Comparison of ENCODE assay signal across 10 cellular contexts in the genomic region with DNA sequence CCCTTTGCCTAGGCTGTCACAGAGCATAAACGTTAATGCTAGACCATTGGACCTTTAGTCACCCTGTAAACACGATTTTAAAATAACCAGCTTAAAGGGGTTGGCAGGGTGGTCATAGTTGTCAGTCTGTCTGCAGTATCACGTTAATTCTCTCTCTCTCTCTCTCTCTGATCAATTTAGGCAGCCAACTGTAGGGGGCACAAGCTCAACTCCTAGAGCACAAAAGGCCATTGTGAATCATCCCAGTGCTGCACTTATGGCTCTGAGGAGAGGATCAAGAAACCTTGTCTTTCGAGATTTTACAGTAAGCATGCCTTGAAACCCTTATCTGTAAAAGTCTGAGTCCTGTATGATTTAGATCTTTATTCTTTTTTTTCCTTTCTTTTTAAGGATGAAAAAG.
DNase-seq lines count a peak whose midpoint lies in the region; ATAC-seq and TF ChIP-seq lines count a peak whose summit lies in the region.
"Had no signal": no experiment of that assay in that cellular context is flagged by ENCODE, and none has a peak within 500 bp of the region (broad histone marks: within the 10 kb centered on the region; RNA-seq: fewer than 3 reads in every experiment).

No MANE protein-coding gene starts in this region.

- no peak overlapping the region for H3K27ac ChIP-seq in osteoblast (ENCODE audit: low read depth, low read length)
- H3K27ac ChIP-seq: psoas muscle had no signal

- 0 out of 2 replicates have a peak, but pooled peaks cover 3% of the 10 kb centered on the region for H3F3A ChIP-seq in Loucy (ENCODE audit: low read depth)

- H3K27me3 Mint-ChIP-seq in endothelial cell (ENCODE audit: unreplicated experiment) = no peaks in the 10 kb centered on the region
- no peaks in the 10 kb centered on the region for H3K27me3 Mint-ChIP-seq in stimulated activated memory B cell treated with anti-CD40 and anti-IgM and Interleukin-4, amounts not matched to agents 10 μg/mL and 1 μg/mL and 100 μg/mL, for 72 hours
- H3K27me3 Mint-ChIP-seq: effector memory CD8-positive, alpha-beta T cell had no signal

- no peaks in the 10 kb centered on the region for H3K9me3 Mint-ChIP-seq in endothelial cell (ENCODE audit: unreplicated experiment)
- H3K9me3 Mint-ChIP-seq in stimulated activated memory B cell treated with anti-CD40 and anti-IgM and Interleukin-4, amounts not matched to agents 10 μg/mL and 1 μg/mL and 100 μg/mL, for 72 hours = peaks cover 3% of the 10 kb centered on the region
- H3K9me3 Mint-ChIP-seq: effector memory CD8-positive, alpha-beta T cell had no signal

- TF ChIP-seq CTCF in Loucy (conservative IDR thresholded peaks at IDR 0.05; ENCODE audit: low read length) (peak; percentile 61), endothelial cell (IDR thresholded peaks at IDR 0.05; ENCODE audit: unreplicated experiment) (no peak), osteoblast (IDR thresholded peaks at IDR 0.05; ENCODE audit: extremely low read depth, low read depth, low read length) (peak; percentile 41)

- peaks cover 29% of the 10 kb centered on the region for H3K36me3 Mint-ChIP-seq in endothelial cell (ENCODE audit: low read depth, unreplicated experiment)
- peaks cover 47% of the 10 kb centered on the region for H3K36me3 Mint-ChIP-seq in stimulated activated memory B cell treated with anti-CD40 and anti-IgM and Interleukin-4, amounts not matched to agents 10 μg/mL and 1 μg/mL and 100 μg/mL, for 72 hours

- no peak overlapping the region for H2AFZ ChIP-seq in Loucy (ENCODE audit: low read length)
- H2AFZ ChIP-seq in osteoblast (ENCODE audit: low read length) = no peak overlapping the region

- H3K9me3 ChIP-seq in Loucy (ENCODE audit: insufficient read depth, low read depth, low read length) (no peaks in the 10 kb centered on the region), osteoblast (ENCODE audit: low read depth, low read length) (no peaks in the 10 kb centered on the region)
- H3K9me3 ChIP-seq: psoas muscle had no signal

- peak overlapping the region; percentile 16 for H3K4me3 Mint-ChIP-seq in endothelial cell (ENCODE audit: unreplicated experiment)
- no peak overlapping the region for H3K4me3 Mint-ChIP-seq in stimulated activated memory B cell treated with anti-CD40 and anti-IgM and Interleukin-4, amounts not matched to agents 10 μg/mL and 1 μg/mL and 100 μg/mL, for 72 hours
- H3K4me3 Mint-ChIP-seq: effector memory CD8-positive, alpha-beta T cell had no signal

- peak; percentile 53 for DNase-seq in ELR (ENCODE audit: low read depth)
- DNase-seq in endothelial cell (ENCODE audit: low spot score) = no peak
- peak; percentile 43 for DNase-seq in osteoblast (ENCODE audit: insufficient read length, low spot score, missing footprints)
- DNase-seq in NK-92 (lab: John Stamatoyannopoulos, UW; ENCODE audit: unreplicated experiment) = no peak
- no peak for DNase-seq in NCI-H2029 treated with DMSO at 0.1 percent for 48 hours (lab: John Stamatoyannopoulos, UW)
- DNase-seq: activated naive CD4-positive, alpha-beta T cell treated with Interleukin-2 at 50 U/mL for 16 hours; effector memory CD8-positive, alpha-beta T cell; psoas muscle had no signal

- no peak for ATAC-seq in stimulated activated memory B cell treated with anti-CD40 and anti-IgM and Interleukin-4, amounts not matched to agents 10 μg/mL and 1 μg/mL and 100 μg/mL, for 72 hours
- ATAC-seq: effector memory CD8-positive, alpha-beta T cell; psoas muscle had no signal

- no peaks in the 10 kb centered on the region for H3K9me2 ChIP-seq in Loucy (replicated peaks; ENCODE audit: low read depth, low read length)

- H3K79me2 ChIP-seq in Loucy (ENCODE audit: insufficient read depth, low read length) (no peaks in the 10 kb centered on the region), osteoblast (ENCODE audit: insufficient read depth, low read length) (no peaks in the 10 kb centered on the region)

- no peak overlapping the region for H3K4me3 ChIP-seq in Loucy (ENCODE audit: low read length, poor library complexity, severe bottlenecking)
- no peak overlapping the region for H3K4me3 ChIP-seq in osteoblast (ENCODE audit: insufficient read depth, low read length)
- H3K4me3 ChIP-seq: psoas muscle had no signal

- H3K27me3 ChIP-seq in Loucy (ENCODE audit: insufficient read depth, low read length, poor library complexity, severe bottlenecking) (no peaks in the 10 kb centered on the region), osteoblast (ENCODE audit: insufficient read depth, low read length) (no peaks in the 10 kb centered on the region)

- H3K27ac Mint-ChIP-seq in endothelial cell (ENCODE audit: unreplicated experiment) = no peak overlapping the region
- H3K27ac Mint-ChIP-seq in stimulated activated memory B cell treated with anti-CD40 and anti-IgM and Interleukin-4, amounts not matched to agents 10 μg/mL and 1 μg/mL and 100 μg/mL, for 72 hours = no peak overlapping the region

- H3K4me2 ChIP-seq in Loucy (ENCODE audit: low read depth, low read length, poor library complexity, severe bottlenecking) (no peak overlapping the region), osteoblast (ENCODE audit: insufficient read depth, low read length) (no peak overlapping the region)

- H3K4me1 ChIP-seq in Loucy (ENCODE audit: insufficient read depth, low read length, poor library complexity, severe bottlenecking) (no peaks in the 10 kb centered on the region), osteoblast (ENCODE audit: insufficient read depth, low read length) (no peaks in the 10 kb centered on the region)
- H3K4me1 ChIP-seq: psoas muscle had no signal

- H4K20me1 ChIP-seq in Loucy (ENCODE audit: insufficient read depth, low read length, poor library complexity, severe bottlenecking) (no peaks in the 10 kb centered on the region), osteoblast (ENCODE audit: insufficient read depth, low read length) (no peaks in the 10 kb centered on the region)

- H3K9ac ChIP-seq in Loucy (ENCODE audit: low read depth, low read length, poor library complexity, severe bottlenecking) = no peak overlapping the region

- H3K36me3 ChIP-seq in Loucy (ENCODE audit: insufficient read depth, low read length) (peaks cover 62% of the 10 kb centered on the region), osteoblast (ENCODE audit: insufficient read depth, low read length) (peaks cover 7% of the 10 kb centered on the region)

- peaks cover 7% of the 10 kb centered on the region for H3K4me1 Mint-ChIP-seq in endothelial cell (ENCODE audit: unreplicated experiment)
- no peaks in the 10 kb centered on the region for H3K4me1 Mint-ChIP-seq in stimulated activated memory B cell treated with anti-CD40 and anti-IgM and Interleukin-4, amounts not matched to agents 10 μg/mL and 1 μg/mL and 100 μg/mL, for 72 hours

Comparison
In these comparisons a context has a peak if more than half of its experiments do, and no peak if none do; other contexts are left out.
1. DNase-seq: peak in ELR (single experiment) and osteoblast (single experiment); none in endothelial cell (single experiment), NK-92 (single experiment) and NCI-H2029 treated with DMSO at 0.1 percent for 48 hours (single experiment).